1 cellular context compared by ENCODE assay signal in genomic region chr2:72825271-72826155, GRCh38.
TF ChIP-seq lines count a peak whose summit lies in the region.

Gene EXOC6B, minus strand, starts transcription at chr2:72826033.

TF ChIP-seq in WTC11, 78 proteins besides CTCF, POLR2A, EP300 and RAD21 (continued from another document):
- TF ChIP-seq PRDM15 (CRISPR knock-in tag; IDR thresholded peaks at IDR 0.05): peak; percentile 41; the same call in 1 of the 2 replicates
- TF ChIP-seq TCF7 (CRISPR knock-in tag; IDR thresholded peaks at IDR 0.05; ENCODE audit: low read depth): peak; percentile 58; the same call in 1 of the 2 replicates
- TF ChIP-seq, protein P1, sequence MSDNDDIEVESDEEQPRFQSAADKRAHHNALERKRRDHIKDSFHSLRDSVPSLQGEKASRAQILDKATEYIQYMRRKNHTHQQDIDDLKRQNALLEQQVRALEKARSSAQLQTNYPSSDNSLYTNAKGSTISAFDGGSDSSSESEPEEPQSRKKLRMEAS (CRISPR knock-in tag; IDR thresholded peaks at IDR 0.05): peak; percentile 69
- no peak for TF ChIP-seq PRRX2 (CRISPR knock-in tag; IDR thresholded peaks at IDR 0.05)
- TF ChIP-seq GTF2I (CRISPR knock-in tag; conservative IDR thresholded peaks at IDR 0.05): no peak
- TF ChIP-seq E2F4 (CRISPR knock-in tag; IDR thresholded peaks at IDR 0.05; ENCODE audit: borderline replicate concordance, low read depth): no peak
- TF ChIP-seq IRF1 (CRISPR knock-in tag; IDR thresholded peaks at IDR 0.05): peak; percentile 35; the same call in 1 of the 2 replicates
- peak; percentile 88 for TF ChIP-seq GABPB1 (CRISPR knock-in tag; IDR thresholded peaks at IDR 0.05)
- no peak for TF ChIP-seq ZMAT4 (CRISPR knock-in tag; IDR thresholded peaks at IDR 0.05)
- no peak for TF ChIP-seq ZNF532 (CRISPR knock-in tag; IDR thresholded peaks at IDR 0.05; ENCODE audit: borderline replicate concordance)
- peak; percentile 89 for TF ChIP-seq ZNF121 (CRISPR knock-in tag; IDR thresholded peaks at IDR 0.05)
- TF ChIP-seq, protein P2, sequence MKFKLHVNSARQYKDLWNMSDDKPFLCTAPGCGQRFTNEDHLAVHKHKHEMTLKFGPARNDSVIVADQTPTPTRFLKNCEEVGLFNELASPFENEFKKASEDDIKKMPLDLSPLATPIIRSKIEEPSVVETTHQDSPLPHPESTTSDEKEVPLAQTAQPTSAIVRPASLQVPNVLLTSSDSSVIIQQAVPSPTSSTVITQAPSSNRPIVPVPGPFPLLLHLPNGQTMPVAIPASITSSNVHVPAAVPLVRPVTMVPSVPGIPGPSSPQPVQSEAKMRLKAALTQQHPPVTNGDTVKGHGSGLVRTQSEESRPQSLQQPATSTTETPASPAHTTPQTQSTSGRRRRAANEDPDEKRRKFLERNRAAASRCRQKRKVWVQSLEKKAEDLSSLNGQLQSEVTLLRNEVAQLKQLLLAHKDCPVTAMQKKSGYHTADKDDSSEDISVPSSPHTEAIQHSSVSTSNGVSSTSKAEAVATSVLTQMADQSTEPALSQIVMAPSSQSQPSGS (CRISPR knock-in tag; IDR thresholded peaks at IDR 0.05; ENCODE audit: borderline replicate concordance, low read depth): no peak
- TF ChIP-seq NR3C1 (CRISPR knock-in tag; conservative IDR thresholded peaks at IDR 0.05; ENCODE audit: low read depth): 0 out of 2 replicates have a peak, but pooled peaks have one; percentile 76
- no peak for TF ChIP-seq ZNF423 (CRISPR knock-in tag; IDR thresholded peaks at IDR 0.05)
- TF ChIP-seq ZBTB43 (CRISPR knock-in tag; IDR thresholded peaks at IDR 0.05): peak; percentile 83; the same call in 1 of the 2 replicates
- TF ChIP-seq NFE2L1 (CRISPR knock-in tag; IDR thresholded peaks at IDR 0.05): 0 out of 2 replicates have a peak, but pooled peaks have one; percentile 60
- peak; percentile 38; the same call in 1 of the 2 replicates for TF ChIP-seq KAT7 (CRISPR knock-in tag; IDR thresholded peaks at IDR 0.05; ENCODE audit: borderline replicate concordance)
